ENCODE assay signal across 18 cellular contexts in genomic region chr4:113223001-113223400, GRCh38.
DNase-seq lines count a peak whose midpoint lies in the region; ATAC-seq and TF ChIP-seq lines count a peak whose summit lies in the region.
"Had no signal": no experiment of that assay in that cellular context is flagged by ENCODE, and none has a peak within 500 bp of the region (broad histone marks: within the 10 kb centered on the region; RNA-seq: fewer than 3 reads in every experiment).

No MANE protein-coding gene starts in this region.

- DNase-seq in AG20443 (ENCODE audit: low spot score): peak; percentile 28
- peak; percentile 15 for DNase-seq in GM04504 (ENCODE audit: low read depth)
- DNase-seq in amniotic epithelial cell (ENCODE audit: low read depth): peak; percentile 16
- DNase-seq in osteoblast (ENCODE audit: insufficient read length, low spot score, missing footprints): no peak
- no peak for DNase-seq in ureter (ENCODE audit: low spot score)
- DNase-seq: DMS79 treated with DMSO at 0.1 percent for 48 hours, KG1, NCI-H1417, NCI-H187, NCI-H2107, NCI-H524, SHP77 treated with DMSO at 0.1 percent for 48 hours had no signal

- no peaks in the 10 kb centered on the region for H3K9me3 ChIP-seq in osteoblast (ENCODE audit: low read depth, low read length)
- H3K9me3 ChIP-seq: A549 had no signal

- ATAC-seq in activated CD4-positive, CD25-positive, alpha-beta regulatory T cell treated with anti-CD3 and anti-CD28 coated beads, Interleukin-2, amount 50 U/mL, for 24 hours: no peak
- ATAC-seq in GM19324 (IDR thresholded peaks at IDR 0.05; ENCODE audit: low FRiP score, unreplicated experiment): no peak
- ATAC-seq in GM21723 (IDR thresholded peaks at IDR 0.05; ENCODE audit: unreplicated experiment): no peak
- ATAC-seq: A549, GM12878, HepG2 had no signal

- TF ChIP-seq CTCF in osteoblast (IDR thresholded peaks at IDR 0.05; ENCODE audit: extremely low read depth, low read depth, low read length): no peak

- no peak overlapping the region for H3K4me3 ChIP-seq in osteoblast (ENCODE audit: insufficient read depth, low read length)
- H3K4me3 ChIP-seq: A549, GM12878 had no signal

- peak overlapping the region; percentile 72 for H3K27ac ChIP-seq in osteoblast (ENCODE audit: low read depth, low read length)
- H3K27ac ChIP-seq: A549 had no signal

- H3K4me1 ChIP-seq in osteoblast (ENCODE audit: insufficient read depth, low read length): peaks cover 13% of the 10 kb centered on the region
- H3K4me1 ChIP-seq: A549 had no signal

- H4K20me1 ChIP-seq in osteoblast (ENCODE audit: insufficient read depth, low read length): no peaks in the 10 kb centered on the region

- no peaks in the 10 kb centered on the region for H3K36me3 ChIP-seq in osteoblast (ENCODE audit: insufficient read depth, low read length)

- H2AFZ ChIP-seq in osteoblast (ENCODE audit: low read length): no peak overlapping the region

- H3K4me2 ChIP-seq in osteoblast (ENCODE audit: insufficient read depth, low read length): no peak overlapping the region
- H3K4me2 ChIP-seq: A549 had no signal

- H3K27me3 ChIP-seq in osteoblast (ENCODE audit: insufficient read depth, low read length): no peaks in the 10 kb centered on the region

- H3K79me2 ChIP-seq in osteoblast (ENCODE audit: insufficient read depth, low read length): no peaks in the 10 kb centered on the region

Comparison
In these comparisons a context has a peak if more than half of its experiments do, and no peak if none do; other contexts are left out.
1. DNase-seq: peak in AG20443 (single experiment), GM04504 (single experiment) and amniotic epithelial cell (single experiment); none in osteoblast (single experiment) and ureter (single experiment).